ENCODE assay signal across 13 cellular contexts in genomic region chr1:55363261-55363660, GRCh38.
DNase-seq lines count a peak whose midpoint lies in the region; ATAC-seq and TF ChIP-seq lines count a peak whose summit lies in the region.
"Had no signal": no experiment of that assay in that cellular context is flagged by ENCODE, and none has a peak within 500 bp of the region (broad histone marks: within the 10 kb centered on the region; RNA-seq: fewer than 3 reads in every experiment).

No MANE protein-coding gene starts in this region.

- H3K36me3 ChIP-seq in MM.1S (replicated peaks; ENCODE audit: insufficient read depth, low read length) (no peaks in the 10 kb centered on the region), sigmoid colon (no peaks in the 10 kb centered on the region)

- no peak overlapping the region for H3K4me3 ChIP-seq in MM.1S (ENCODE audit: low read length)
- no peak overlapping the region for H3K4me3 ChIP-seq in sigmoid colon

- no peak for TF ChIP-seq CTCF in MM.1S (IDR thresholded peaks at IDR 0.05; ENCODE audit: low read length)
- no peak for TF ChIP-seq CTCF in sigmoid colon (IDR thresholded peaks at IDR 0.05)
- no peak for TF ChIP-seq CTCF in natural killer cell (IDR thresholded peaks at IDR 0.05)

- intact Hi-C loops in sigmoid colon (cut with DNase I): no loop called here
- intact Hi-C loops in natural killer cell (cut with micrococcal nuclease): no loop called here

- no peak overlapping the region for H3K27ac Mint-ChIP-seq in natural killer cell
- H3K27ac Mint-ChIP-seq: activated naive CD8-positive, alpha-beta T cell had no signal

- H3K9me2 ChIP-seq in MM.1S (replicated peaks; ENCODE audit: insufficient read depth, low read length): no peaks in the 10 kb centered on the region

- H2AFZ ChIP-seq in MM.1S (ENCODE audit: low read length): no peak overlapping the region

- ATAC-seq in HG03442 (IDR thresholded peaks at IDR 0.05; ENCODE audit: unreplicated experiment) (no peak), natural killer cell (no peak)

- H3K9ac ChIP-seq in MM.1S (ENCODE audit: low read length): no peak overlapping the region

- H3K27me3 ChIP-seq in MM.1S (replicated peaks; ENCODE audit: insufficient read depth, low read length): no peaks in the 10 kb centered on the region
- no peaks in the 10 kb centered on the region for H3K27me3 ChIP-seq in sigmoid colon

- peak overlapping the region; percentile 42 for H3K4me2 ChIP-seq in MM.1S (ENCODE audit: low read depth, low read length)

- no peaks in the 10 kb centered on the region for H4K20me1 ChIP-seq in MM.1S (ENCODE audit: insufficient read depth, low read length)

- H3K27me3 Mint-ChIP-seq in natural killer cell (ENCODE audit: low read depth in 2 of 2): peaks cover 6 to 26% of the 10 kb centered on the region in 2 donors

- DNase-seq in EH (ENCODE audit: low read depth) (peak; percentile 30), MM.1S (peak; percentile 85), fibroblast of gingiva (ENCODE audit: low read depth) (peak; percentile 12), sigmoid colon (no peak), natural killer cell (no peak)
- no peak for DNase-seq in stimulated activated CD4-positive, alpha-beta T cell treated with anti-CD3 and anti-CD28 coated beads, Interleukin-12 subunit alpha, Interleukin-12 subunit beta, amount 100 ng/mL, for 4 hours
- DNase-seq in NK-92 treated with Interleukin-12 subunit alpha and Interleukin-12 subunit beta, amount 100 ng/mL, for 24 hours (lab: John Stamatoyannopoulos, UW): no peak
- DNase-seq: activated CD4-positive, alpha-beta T cell treated with anti-CD3 and anti-CD28 coated beads, Interleukin-2, amount 50 U/mL, for 1 hour; DMS153; NCI-H1105; NCI-H748 treated with DMSO at 0.1 percent for 48 hours had no signal

- WGBS in sigmoid colon, 2 donors: 48 to 76% methylated on average over 1 of the region's 1 CpG

- TF ChIP-seq EP300 in sigmoid colon (IDR thresholded peaks at IDR 0.05): no peak

- no peak overlapping the region for H3K4me3 Mint-ChIP-seq in natural killer cell
- H3K4me3 Mint-ChIP-seq: activated naive CD8-positive, alpha-beta T cell had no signal

- peaks cover 28% of the 10 kb centered on the region for H3K4me1 ChIP-seq in MM.1S (ENCODE audit: low read length)
- peaks cover 0 to 4% (median 0%) of the 10 kb centered on the region in 4 donors for H3K4me1 ChIP-seq in sigmoid colon

- TF ChIP-seq POLR2A in sigmoid colon (IDR thresholded peaks at IDR 0.05): no peak

- H3K9me3 Mint-ChIP-seq in natural killer cell: no peaks in the 10 kb centered on the region

- peaks cover 8 to 9% of the 10 kb centered on the region in 2 donors for H3K4me1 Mint-ChIP-seq in natural killer cell

- H3K79me2 ChIP-seq in MM.1S (ENCODE audit: low read length): no peaks in the 10 kb centered on the region

- peaks cover 13% of the 10 kb centered on the region for H3F3A ChIP-seq in MM.1S (ENCODE audit: insufficient read depth, low read length)

- H3K27ac ChIP-seq in MM.1S (ENCODE audit: low read length) (peak overlapping the region; percentile 72), sigmoid colon (peak overlapping the region; percentile 7 to 48 (median 36))

- no peaks in the 10 kb centered on the region for H3K36me3 Mint-ChIP-seq in natural killer cell
- H3K36me3 Mint-ChIP-seq: activated naive CD8-positive, alpha-beta T cell had no signal

- no peaks in the 10 kb centered on the region for H3K9me3 ChIP-seq in MM.1S (replicated peaks; ENCODE audit: insufficient read depth, low read length)
- H3K9me3 ChIP-seq in sigmoid colon: no peaks in the 10 kb centered on the region

Comparison
In these comparisons a context has a peak if more than half of its experiments do, and no peak if none do; other contexts are left out.
1. DNase-seq: peak in EH (single experiment), MM.1S (single experiment) and fibroblast of gingiva (single experiment); none in sigmoid colon (single experiment), stimulated activated CD4-positive, alpha-beta T cell treated with anti-CD3 and anti-CD28 coated beads, Interleukin-12 subunit alpha, Interleukin-12 subunit beta, amount 100 ng/mL, for 4 hours (single experiment), NK-92 treated with Interleukin-12 subunit alpha and Interleukin-12 subunit beta, amount 100 ng/mL, for 24 hours (single experiment) and natural killer cell (single experiment).